Comparison of ENCODE assay signal across 1 cellular context in the genomic region with DNA sequence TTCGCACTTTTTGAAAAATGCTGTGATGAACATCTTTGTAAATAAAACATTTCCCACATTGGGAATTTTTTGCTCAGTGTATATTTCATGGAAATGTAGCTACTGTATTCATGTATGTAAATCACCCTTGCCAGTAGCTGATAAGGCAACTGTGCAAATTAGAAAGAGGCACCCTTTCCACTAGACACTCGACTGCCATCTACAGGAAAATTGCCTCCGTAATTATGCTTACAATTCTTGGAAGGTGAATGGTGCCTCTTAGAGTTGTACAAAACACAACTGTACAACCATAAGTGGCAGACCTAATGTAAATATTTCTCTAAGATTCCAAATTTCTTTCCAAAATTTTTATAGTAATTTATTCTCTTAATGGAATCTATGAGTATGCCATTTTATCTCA.
TF ChIP-seq lines count a peak whose summit lies in the region.

No MANE protein-coding gene starts in this region.

TF ChIP-seq in GM23338, 12 proteins besides CTCF, POLR2A, EP300 and RAD21 (continued from another document):
- TF ChIP-seq EZH2phosphoT487 (IDR thresholded peaks at IDR 0.05; ENCODE audit: unreplicated experiment), result no peak
- TF ChIP-seq ZNF114 (CRISPR knock-in tag; IDR thresholded peaks at IDR 0.05), result no peak
- no peak for TF ChIP-seq POLR2AphosphoS5 (IDR thresholded peaks at IDR 0.05; ENCODE audit: low read depth)
